Comparison of ENCODE assay signal across 9 cellular contexts in the genomic region with DNA sequence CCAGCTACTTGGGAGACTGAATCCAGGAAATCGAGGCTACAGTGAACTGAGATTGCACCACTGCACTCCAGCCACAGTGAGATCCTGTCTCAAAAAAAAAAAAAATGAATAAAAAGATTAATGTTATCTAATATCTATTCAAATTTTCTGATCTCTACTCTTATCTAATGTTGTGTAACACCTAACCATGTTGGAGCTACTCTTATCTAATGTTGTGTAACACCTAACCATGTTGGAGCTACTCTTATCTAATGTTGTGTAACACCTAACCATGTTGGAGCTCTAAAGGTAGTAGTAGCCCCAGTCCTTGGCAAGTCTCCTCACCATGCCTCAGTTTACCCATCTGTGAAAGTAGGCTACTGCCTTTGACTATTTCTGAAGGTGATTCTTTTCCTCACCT. TPM values are rescaled to one million over a fixed set of nuclear protein-coding genes. Genes with fewer than 3 reads are reported as not detected.
"Had no signal": no experiment of that assay in that cellular context is flagged by ENCODE, and none has a peak within 500 bp of the region (broad histone marks: within the 10 kb centered on the region; RNA-seq: fewer than 3 reads in every experiment).

No MANE protein-coding gene starts in this region.

RNA-seq across cellular contexts. Expression of a gene that starts 26.9 kb away (rescaled TPM):
- total RNA-seq: chondrocyte; dermis microvascular lymphatic vessel endothelial cell; mammary epithelial cell; naive thymus-derived CD8-positive, alpha-beta T cell; osteoblast; spleen; ureter had no signal
- polyA plus RNA-seq: immature natural killer cell; keratinocyte; mammary epithelial cell; naive thymus-derived CD8-positive, alpha-beta T cell had no signal
